Comparison of ENCODE assay signal across 8 cellular contexts in genomic region chr22:42277988-42278776, GRCh38. TPM values are rescaled to one million over a fixed set of nuclear protein-coding genes. Genes with fewer than 3 reads are reported as not detected.
DNase-seq lines count a peak whose midpoint lies in the region; ATAC-seq and TF ChIP-seq lines count a peak whose summit lies in the region.

No MANE protein-coding gene starts in this region.

- H3K4me1 Mint-ChIP-seq in activated naive CD4-positive, alpha-beta T cell treated with anti-CD3 and anti-CD28 coated beads for 36 hours (ENCODE audit: low read depth) = peaks cover 3% of the 10 kb centered on the region

- ATAC-seq in foreskin keratinocyte (no peak), HG03108 (IDR thresholded peaks at IDR 0.05; ENCODE audit: unreplicated experiment) (no peak)

- intact Hi-C loops in activated naive CD4-positive, alpha-beta T cell treated with anti-CD3 and anti-CD28 coated beads for 36 hours (cut with micrococcal nuclease) = loop anchor here (2.0 kb wide), 1 partner anchor 161 kb away; no protein-coding TSS in a partner anchor

- peaks cover 10% of the 10 kb centered on the region for H3K4me1 ChIP-seq in foreskin keratinocyte

- H3K4me3 ChIP-seq in GM12864 (ENCODE audit: low read depth, low read length) (no peak overlapping the region), MG63 (no peak overlapping the region)

- no peaks in the 10 kb centered on the region for H3K36me3 ChIP-seq in MG63

- DNase-seq in Ammon's horn (ENCODE audit: low spot score) (peak; percentile 60), GM12864 (ENCODE audit: low read depth) (peak; percentile 19), NCI-H524 treated with DMSO at 0.1 percent for 48 hours (lab: John Stamatoyannopoulos, UW) (peak; percentile 30), foreskin keratinocyte (no peak), AG20443 (ENCODE audit: low spot score) (no peak), MG63 (no peak)
- DNase-seq in activated naive CD4-positive, alpha-beta T cell treated with anti-CD3 and anti-CD28 coated beads for 36 hours = no peak

- TF ChIP-seq CTCF in GM12864 (IDR thresholded peaks at IDR 0.05; ENCODE audit: low read depth, low read length, missing control alignments) = peak; percentile 46
- TF ChIP-seq CTCF in foreskin keratinocyte (conservative IDR thresholded peaks at IDR 0.05) = peak; percentile 64

- H3K4me3 Mint-ChIP-seq in activated naive CD4-positive, alpha-beta T cell treated with anti-CD3 and anti-CD28 coated beads for 36 hours = no peak overlapping the region

- no peak overlapping the region for H3K27ac ChIP-seq in foreskin keratinocyte

- no peaks in the 10 kb centered on the region for H3K9me3 Mint-ChIP-seq in activated naive CD4-positive, alpha-beta T cell treated with anti-CD3 and anti-CD28 coated beads for 36 hours

- peaks cover 3% of the 10 kb centered on the region for H3K27me3 Mint-ChIP-seq in activated naive CD4-positive, alpha-beta T cell treated with anti-CD3 and anti-CD28 coated beads for 36 hours (ENCODE audit: low read depth)

- H3K9me3 ChIP-seq in MG63 = no peaks in the 10 kb centered on the region

- CTCF ChIA-PET in activated naive CD4-positive, alpha-beta T cell treated with anti-CD3 and anti-CD28 coated beads for 36 hours (lab: Charles Lee) = no interaction called here

- no peak overlapping the region for H3K27ac Mint-ChIP-seq in activated naive CD4-positive, alpha-beta T cell treated with anti-CD3 and anti-CD28 coated beads for 36 hours

- no peaks in the 10 kb centered on the region for H3K36me3 Mint-ChIP-seq in activated naive CD4-positive, alpha-beta T cell treated with anti-CD3 and anti-CD28 coated beads for 36 hours (ENCODE audit: low read depth)

- peaks cover 21% of the 10 kb centered on the region for H3K27me3 ChIP-seq in foreskin keratinocyte
- no peaks in the 10 kb centered on the region for H3K27me3 ChIP-seq in MG63

RNA-seq across cellular contexts. Expression of gene TCF20, which starts 7.7 kb away (rescaled TPM):
- 54.4 and 55.9 TPM in 2 replicates for total RNA-seq in foreskin keratinocyte
- polyA plus RNA-seq in foreskin keratinocyte = 9.9 and 11.9 TPM in 2 replicates
- total RNA-seq in MG63 (2014; rRNA removed; shearing (Covaris generic); ENCODE audit: low replicate concordance) = 9.6 and 13.0 TPM in 2 replicates
- total RNA-seq in activated naive CD4-positive, alpha-beta T cell treated with anti-CD3 and anti-CD28 coated beads for 36 hours = 10 to 100 TPM; 59.2 to 60.0 TPM

Comparison
In these comparisons a context has a peak if more than half of its experiments do, and no peak if none do; other contexts are left out.
1. DNase-seq: peak in Ammon's horn (single experiment), GM12864 (single experiment) and NCI-H524 treated with DMSO at 0.1 percent for 48 hours (single experiment); none in foreskin keratinocyte (0 of 2), AG20443 (single experiment), MG63 (single experiment) and activated naive CD4-positive, alpha-beta T cell treated with anti-CD3 and anti-CD28 coated beads for 36 hours (single experiment).